Comparison of ENCODE assay signal across 29 cellular contexts in the genomic region with DNA sequence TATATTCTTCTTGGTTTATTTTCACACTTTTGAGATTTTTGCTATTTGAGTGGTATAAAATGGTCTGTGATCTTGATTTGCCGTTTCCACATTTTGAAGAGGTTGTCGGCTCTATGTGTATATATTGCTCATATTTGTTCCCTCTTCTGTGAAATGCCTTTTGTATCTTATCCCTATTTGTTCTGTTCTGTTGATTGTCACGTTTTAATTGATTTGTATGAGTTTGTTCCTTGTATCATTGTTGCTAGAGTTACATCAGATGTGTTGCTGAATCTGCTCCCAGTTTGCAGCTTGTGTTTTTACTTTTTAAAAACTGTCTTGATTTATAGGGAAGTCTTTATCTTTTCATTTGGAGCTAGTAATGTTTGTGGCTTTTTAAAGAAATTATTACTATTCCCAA. TPM values are rescaled to one million over a fixed set of nuclear protein-coding genes. Genes with fewer than 3 reads are reported as not detected.
DNase-seq lines count a peak whose midpoint lies in the region; ATAC-seq, FAIRE-seq and TF ChIP-seq lines count a peak whose summit lies in the region.
"Had no signal": no experiment of that assay in that cellular context is flagged by ENCODE, and none has a peak within 500 bp of the region (broad histone marks: within the 10 kb centered on the region; RNA-seq: fewer than 3 reads in every experiment).

No MANE protein-coding gene starts in this region.

- H3K4me1 ChIP-seq in OCI-LY7 (ENCODE audit: insufficient read depth, low read length, poor library complexity, severe bottlenecking) (peaks cover 9% of the 10 kb centered on the region), smooth muscle cell (ENCODE audit: low read depth) (no peaks in the 10 kb centered on the region)
- H3K4me1 ChIP-seq: BE2C had no signal

- 94% methylated on average over 3 of the region's 3 CpGs for WGBS in smooth muscle cell (ENCODE audit: low lambda C conversion rate)

- H3K9me3 Mint-ChIP-seq in activated naive CD8-positive, alpha-beta T cell (ENCODE audit: low read depth), result no peaks in the 10 kb centered on the region
- peaks cover 6% of the 10 kb centered on the region for H3K9me3 Mint-ChIP-seq in activated naive CD8-positive, alpha-beta T cell treated with anti-CD3 and anti-CD28 coated beads for 36 hours
- H3K9me3 Mint-ChIP-seq in activated T-helper 17 cell treated with anti-CD3 and anti-CD28 coated beads, Interleukin-2, amount 50 U/mL, for 72 hours, result no peaks in the 10 kb centered on the region
- no peaks in the 10 kb centered on the region for H3K9me3 Mint-ChIP-seq in glutamatergic neuron (ENCODE audit: unreplicated experiment)

- FAIRE-seq in HTR-8/SVneo (lab: Jason Lieb, UNC), result no peak
- FAIRE-seq: H1 had no signal

- H3K4me2 ChIP-seq in OCI-LY7 (ENCODE audit: low read length) (no peak overlapping the region), smooth muscle cell (no peak overlapping the region)
- H3K4me2 ChIP-seq: KMS-11 had no signal

- POLR2A ChIA-PET in OCI-LY7 (lab: Charles Lee), result interaction anchor here (1.0 to 1.9 kb wide), 3 partner anchors 8 to 14 kb away, joined by 4 to 6 read pairs (median 5); no protein-coding TSS in a partner anchor

- no peaks in the 10 kb centered on the region for H3K27me3 ChIP-seq in smooth muscle cell (ENCODE audit: low read depth)
- H3K27me3 ChIP-seq: BE2C had no signal

- peaks cover 61% of the 10 kb centered on the region for H3K4me1 Mint-ChIP-seq in activated naive CD8-positive, alpha-beta T cell (ENCODE audit: low read depth)
- peaks cover 42% of the 10 kb centered on the region for H3K4me1 Mint-ChIP-seq in activated naive CD8-positive, alpha-beta T cell treated with anti-CD3 and anti-CD28 coated beads for 36 hours
- H3K4me1 Mint-ChIP-seq in activated T-helper 17 cell treated with anti-CD3 and anti-CD28 coated beads, Interleukin-2, amount 50 U/mL, for 72 hours, result peaks cover 24% of the 10 kb centered on the region
- peaks cover 22% of the 10 kb centered on the region for H3K4me1 Mint-ChIP-seq in glutamatergic neuron (ENCODE audit: low read depth, unreplicated experiment)

- CTCF ChIA-PET in OCI-LY7 (lab: Charles Lee; ENCODE audit: unreplicated experiment), result no interaction called here

- H3K9me3 ChIP-seq in OCI-LY7 (ENCODE audit: low read length) (peaks cover 13% of the 10 kb centered on the region; the same call in 1 of the 2 replicates), smooth muscle cell (replicated peaks; ENCODE audit: low read depth) (no peaks in the 10 kb centered on the region)
- H3K9me3 ChIP-seq: BE2C had no signal

- H2AFZ ChIP-seq in OCI-LY7 (ENCODE audit: low read length) (no peak overlapping the region), smooth muscle cell (ENCODE audit: low read depth) (no peak overlapping the region)

- H3K36me3 ChIP-seq in OCI-LY7 (ENCODE audit: insufficient read depth, low read length) (peaks cover 90% of the 10 kb centered on the region), smooth muscle cell (ENCODE audit: low read depth) (peaks cover 17% of the 10 kb centered on the region)

- TF ChIP-seq CTCF in glutamatergic neuron (IDR thresholded peaks at IDR 0.05; ENCODE audit: partially characterized antibody, unreplicated experiment) (no peak), OCI-LY7 (conservative IDR thresholded peaks at IDR 0.05; ENCODE audit: low read length) (no peak), smooth muscle cell (IDR thresholded peaks at IDR 0.05; ENCODE audit: borderline replicate concordance, insufficient read depth, poor library complexity, severe bottlenecking) (no peak)

- H3K4me3 ChIP-seq in OCI-LY7 (ENCODE audit: low read depth, low read length, poor library complexity, severe bottlenecking) (no peak overlapping the region), smooth muscle cell (no peak overlapping the region)

- no peak overlapping the region for H3K9ac ChIP-seq in smooth muscle cell (ENCODE audit: low read depth)
- H3K9ac ChIP-seq: KMS-11 had no signal

- no peaks in the 10 kb centered on the region for H3K9me2 ChIP-seq in OCI-LY7 (ENCODE audit: insufficient read depth, low read length)

- intact Hi-C loops in OCI-LY7 (cut with micrococcal nuclease; ENCODE audit: unreplicated experiment), result no loop called here

- no peak overlapping the region for H3K27ac Mint-ChIP-seq in activated naive CD8-positive, alpha-beta T cell
- no peak overlapping the region for H3K27ac Mint-ChIP-seq in activated naive CD8-positive, alpha-beta T cell treated with anti-CD3 and anti-CD28 coated beads for 36 hours
- no peak overlapping the region for H3K27ac Mint-ChIP-seq in activated T-helper 17 cell treated with anti-CD3 and anti-CD28 coated beads, Interleukin-2, amount 50 U/mL, for 72 hours
- H3K27ac Mint-ChIP-seq in glutamatergic neuron (ENCODE audit: unreplicated experiment), result peak overlapping the region; percentile 21
- H3K27ac Mint-ChIP-seq: CD14-positive monocyte had no signal

- no peak for DNase-seq in activated naive CD8-positive, alpha-beta T cell treated with anti-CD3 and anti-CD28 coated beads for 36 hours
- no peak for DNase-seq in glutamatergic neuron
- no peak for DNase-seq in OCI-LY7 (ENCODE audit: low spot score)
- no peak for DNase-seq in smooth muscle cell (lab: John Stamatoyannopoulos, UW; ENCODE audit: unreplicated experiment)
- DNase-seq in HTR-8/SVneo (ENCODE audit: insufficient read length, low spot score), result no peak
- DNase-seq in islet precursor cell, result no peak
- DNase-seq: 8988T, ACHN, BE2C, COR-L47, DMS53, HCEC 1CT, NCI-H1092, NCI-H1417 treated with DMSO at 0.1 percent for 48 hours, NCI-H1694 treated with DMSO at 0.1 percent for 48 hours, NCI-H2081 treated with DMSO at 0.1 percent for 48 hours, NCI-H2171, NCI-H226, NCI-H510A, NCI-H69, SHP77 had no signal

- BruUV-seq in OCI-LY7 (replicated peaks; lab: Mats Ljungman, UMichigan), result no TSS peak

- no peaks in the 10 kb centered on the region for H3F3A ChIP-seq in smooth muscle cell (ENCODE audit: low read depth)

- H3K36me3 Mint-ChIP-seq in activated naive CD8-positive, alpha-beta T cell, result peaks cover 26% of the 10 kb centered on the region
- H3K36me3 Mint-ChIP-seq in activated naive CD8-positive, alpha-beta T cell treated with anti-CD3 and anti-CD28 coated beads for 36 hours, result peaks cover 43% of the 10 kb centered on the region
- H3K36me3 Mint-ChIP-seq in activated T-helper 17 cell treated with anti-CD3 and anti-CD28 coated beads, Interleukin-2, amount 50 U/mL, for 72 hours (ENCODE audit: low read depth), result peaks cover 93% of the 10 kb centered on the region
- H3K36me3 Mint-ChIP-seq in glutamatergic neuron (ENCODE audit: unreplicated experiment), result peaks cover 4% of the 10 kb centered on the region

- no peaks in the 10 kb centered on the region for H4K20me1 ChIP-seq in OCI-LY7 (ENCODE audit: insufficient read depth, low read length)
- peaks cover 66% of the 10 kb centered on the region for H4K20me1 ChIP-seq in smooth muscle cell (ENCODE audit: low read depth)

- H3K4me3 Mint-ChIP-seq in activated naive CD8-positive, alpha-beta T cell, result peak overlapping the region; percentile 70
- no peak overlapping the region for H3K4me3 Mint-ChIP-seq in activated naive CD8-positive, alpha-beta T cell treated with anti-CD3 and anti-CD28 coated beads for 36 hours
- H3K4me3 Mint-ChIP-seq in activated T-helper 17 cell treated with anti-CD3 and anti-CD28 coated beads, Interleukin-2, amount 50 U/mL, for 72 hours, result peak overlapping the region; percentile 6
- H3K4me3 Mint-ChIP-seq in glutamatergic neuron (ENCODE audit: unreplicated experiment), result peak overlapping the region; percentile 61
- H3K4me3 Mint-ChIP-seq: CD14-positive monocyte had no signal

- H3K27me3 Mint-ChIP-seq in activated naive CD8-positive, alpha-beta T cell, result no peaks in the 10 kb centered on the region
- no peaks in the 10 kb centered on the region for H3K27me3 Mint-ChIP-seq in activated naive CD8-positive, alpha-beta T cell treated with anti-CD3 and anti-CD28 coated beads for 36 hours
- H3K27me3 Mint-ChIP-seq in activated T-helper 17 cell treated with anti-CD3 and anti-CD28 coated beads, Interleukin-2, amount 50 U/mL, for 72 hours, result no peaks in the 10 kb centered on the region
- H3K27me3 Mint-ChIP-seq in glutamatergic neuron (ENCODE audit: unreplicated experiment), result peaks cover 2% of the 10 kb centered on the region
- H3K27me3 Mint-ChIP-seq: IgD-negative memory B cell had no signal

- no peak for ATAC-seq in activated T-helper 17 cell treated with anti-CD3 and anti-CD28 coated beads, Interleukin-2, amount 50 U/mL, for 72 hours (replicated peaks)
- ATAC-seq: Panc1 had no signal

- H3K27ac ChIP-seq in OCI-LY7 (ENCODE audit: low read depth, low read length, poor library complexity, severe bottlenecking) (no peak overlapping the region), smooth muscle cell (ENCODE audit: low read depth) (no peak overlapping the region)
- H3K27ac ChIP-seq: KMS-11, RWPE1 had no signal

- H3K79me2 ChIP-seq in OCI-LY7 (ENCODE audit: insufficient read depth, low read depth, low read length) (peaks cover 94% of the 10 kb centered on the region), smooth muscle cell (ENCODE audit: low read depth) (peaks cover 89% of the 10 kb centered on the region)

RNA-seq across cellular contexts. Expression of gene USPL1, which starts 17.1 kb away (rescaled TPM):
- 10 to 100 TPM; 13.6 to 15.3 TPM for total RNA-seq in activated naive CD8-positive, alpha-beta T cell treated with anti-CD3 and anti-CD28 coated beads for 36 hours
- 10 to 100 TPM; 17.3 to 18.6 TPM for total RNA-seq in activated T-helper 17 cell treated with anti-CD3 and anti-CD28 coated beads, Interleukin-2, amount 50 U/mL, for 72 hours
- 101 TPM for total RNA-seq in glutamatergic neuron (ENCODE audit: unreplicated experiment)
- total RNA-seq in OCI-LY7 (2014; rRNA removed; shearing (Covaris generic)), result 19.2 and 21.1 TPM in 2 replicates
- total RNA-seq in OCI-LY7 (2022), result 21.9 and 23.2 TPM in 2 replicates
- total RNA-seq in smooth muscle cell, result 33.3 and 37.7 TPM in 2 replicates
- polyA plus RNA-seq in smooth muscle cell, result 11.6 and 12.3 TPM in 2 replicates
